ENCODE assay signal across 28 cellular contexts in the genomic region with DNA sequence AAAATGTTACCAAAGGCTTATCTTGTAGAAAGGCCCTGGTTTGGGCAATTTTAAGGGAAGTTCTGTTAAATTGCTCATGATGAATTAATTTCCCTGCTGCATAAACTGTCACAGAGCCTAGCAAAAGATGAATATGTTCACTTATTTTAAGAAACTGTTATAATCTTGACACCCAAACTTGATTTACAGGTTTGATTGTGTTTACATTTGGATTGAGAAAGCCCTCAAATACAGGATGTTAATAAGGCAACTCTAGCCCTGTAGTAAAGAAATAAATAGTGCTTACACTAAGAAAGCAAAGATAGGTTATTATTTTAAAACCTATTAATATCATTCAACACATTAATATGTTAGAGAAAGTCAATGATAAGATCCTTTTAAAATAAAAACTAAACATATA. TPM values are rescaled to one million over a fixed set of nuclear protein-coding genes. Genes with fewer than 3 reads are reported as not detected.
"Had no signal": no experiment of that assay in that cellular context is flagged by ENCODE, and none has a peak within 500 bp of the region (broad histone marks: within the 10 kb centered on the region; RNA-seq: fewer than 3 reads in every experiment).

No MANE protein-coding gene starts in this region.

- H3K9me3 Mint-ChIP-seq: activated CD8-positive, alpha-beta T cell treated with anti-CD3 and anti-CD28 coated beads for 36 hours; activated naive CD4-positive, alpha-beta T cell treated with anti-CD3 and anti-CD28 coated beads, Interleukin-2, amount 50 U/mL, for 24 hours; activated T-cell treated with anti-CD3 and anti-CD28 coated beads, Interleukin-2, amount 50 U/mL, for 24 hours; activated T-helper 1 cell treated with anti-CD3 and anti-CD28 coated beads, Interleukin-12 subunit alpha, Interleukin-12 subunit beta, Interleukin-2, Interleukin-4 antibody, amounts not matched to agents 30 ng/mL and 10 ng/mL and 1 ng/mL, durations not matched to agents 14 hours and 24 hours and 36 hours; central memory CD8-positive, alpha-beta T cell had no signal

- DNase-seq: activated CD4-positive, alpha-beta T cell treated with anti-CD3 and anti-CD28 coated beads for 4 hours; activated CD8-positive, alpha-beta T cell treated with anti-CD3 and anti-CD28 coated beads for 36 hours; activated effector memory CD4-positive, alpha-beta T cell treated with Interleukin-2 at 50 U/mL for 16 hours; activated naive CD4-positive, alpha-beta T cell; activated T-cell treated with anti-CD3 and anti-CD28 coated beads, Interleukin-2, amount 50 U/mL, for 24 hours; aorta; body of pancreas; MG63; MV-4-11; NCI-H1092 treated with DMSO at 0.1 percent for 48 hours; NCI-H1417 treated with DMSO at 0.1 percent for 48 hours; NCI-H1694; NCI-H2029; NCI-H2107; NCI-H2171 treated with DMSO at 0.1 percent for 48 hours; NCI-H226; NCI-H526; NCI-H82; Peyer's patch; Right ventricle myocardium superior; SJCRH30 had no signal

- H3K36me3 ChIP-seq: MG63, Peyer's patch, SJCRH30 had no signal

- H3K9me3 ChIP-seq: body of pancreas, MG63, Peyer's patch, SJCRH30 had no signal

- H3K4me1 ChIP-seq: body of pancreas, Peyer's patch had no signal

- H3K4me3 ChIP-seq: body of pancreas, MG63, Peyer's patch, SJCRH30 had no signal

- H3K27ac ChIP-seq: body of pancreas, KMS-11, Peyer's patch, RWPE1, SJCRH30 had no signal

- H3K9ac ChIP-seq: KMS-11 had no signal

- H3K27me3 Mint-ChIP-seq: activated CD8-positive, alpha-beta T cell treated with anti-CD3 and anti-CD28 coated beads for 36 hours had no signal

- H3K27me3 ChIP-seq: body of pancreas, MG63, Peyer's patch, SJCRH30 had no signal

- H3K4me1 Mint-ChIP-seq: activated naive CD4-positive, alpha-beta T cell treated with anti-CD3 and anti-CD28 coated beads, Interleukin-2, amount 50 U/mL, for 24 hours; central memory CD8-positive, alpha-beta T cell had no signal

- H3K36me3 Mint-ChIP-seq: activated naive CD4-positive, alpha-beta T cell treated with anti-CD3 and anti-CD28 coated beads, Interleukin-2, amount 50 U/mL, for 24 hours had no signal

- H3K27ac Mint-ChIP-seq: activated CD8-positive, alpha-beta T cell treated with anti-CD3 and anti-CD28 coated beads for 36 hours; activated naive CD4-positive, alpha-beta T cell treated with anti-CD3 and anti-CD28 coated beads, Interleukin-2, amount 50 U/mL, for 24 hours; activated T-cell treated with anti-CD3 and anti-CD28 coated beads, Interleukin-2, amount 50 U/mL, for 24 hours; activated T-helper 1 cell treated with anti-CD3 and anti-CD28 coated beads, Interleukin-12 subunit alpha, Interleukin-12 subunit beta, Interleukin-2, Interleukin-4 antibody, amounts not matched to agents 30 ng/mL and 10 ng/mL and 1 ng/mL, durations not matched to agents 14 hours and 24 hours and 36 hours; T-helper 1 cell treated with Interleukin-12 subunit alpha and Interleukin-12 subunit beta and Interleukin-4 antibody, amounts not matched to agents 30 μg/mL and 1 μg/mL, for 36 hours had no signal

- H3K4me3 Mint-ChIP-seq: activated CD8-positive, alpha-beta T cell treated with anti-CD3 and anti-CD28 coated beads for 36 hours; activated naive CD4-positive, alpha-beta T cell treated with anti-CD3 and anti-CD28 coated beads, Interleukin-2, amount 50 U/mL, for 24 hours; activated T-cell treated with anti-CD3 and anti-CD28 coated beads, Interleukin-2, amount 50 U/mL, for 24 hours; activated T-helper 1 cell treated with anti-CD3 and anti-CD28 coated beads, Interleukin-12 subunit alpha, Interleukin-12 subunit beta, Interleukin-2, Interleukin-4 antibody, amounts not matched to agents 30 ng/mL and 10 ng/mL and 1 ng/mL, durations not matched to agents 14 hours and 24 hours and 36 hours; central memory CD8-positive, alpha-beta T cell; T-helper 1 cell treated with Interleukin-12 subunit alpha and Interleukin-12 subunit beta and Interleukin-4 antibody, amounts not matched to agents 30 μg/mL and 1 μg/mL, for 36 hours had no signal

RNA-seq across cellular contexts. Expression of a gene that starts 18.3 kb away (rescaled TPM):
- total RNA-seq: activated CD8-positive, alpha-beta T cell treated with anti-CD3 and anti-CD28 coated beads for 36 hours; activated T-helper 1 cell treated with anti-CD3 and anti-CD28 coated beads, Interleukin-12 subunit alpha, Interleukin-12 subunit beta, Interleukin-2, Interleukin-4 antibody, amounts not matched to agents 30 ng/mL and 10 ng/mL and 1 ng/mL, durations not matched to agents 14 hours and 24 hours and 36 hours; OCI-LY7 had no signal
